In the genomic region with DNA sequence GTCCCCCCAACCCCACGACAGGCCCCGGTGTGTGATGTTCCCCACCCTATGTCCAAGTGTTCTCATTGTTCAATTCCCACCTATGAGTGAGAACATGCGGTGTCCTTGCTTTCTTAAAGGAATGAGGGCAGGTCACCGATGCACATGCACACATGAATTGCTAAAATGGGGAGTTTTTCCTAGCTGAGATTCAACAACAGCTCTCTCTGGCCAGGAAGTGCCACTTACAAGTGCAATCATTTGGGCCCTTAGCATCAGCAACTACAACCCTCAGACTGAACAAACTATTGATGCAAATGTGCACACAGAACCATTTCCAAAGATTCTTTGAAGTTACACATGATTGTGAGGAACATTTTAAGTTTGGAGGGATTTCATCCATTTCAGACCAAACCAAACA, we compare ENCODE assay signal across 20 cellular contexts.
A peak's percentile ranks its signal among the peaks of the same experiment; 100 is the strongest.
DNase-seq lines count a peak whose midpoint lies in the region; ATAC-seq and TF ChIP-seq lines count a peak whose summit lies in the region.
"Had no signal": no experiment of that assay in that cellular context is flagged by ENCODE, and none has a peak within 500 bp of the region (broad histone marks: within the 10 kb centered on the region; RNA-seq: fewer than 3 reads in every experiment).

No MANE protein-coding gene starts in this region.

- H3K9me3 Mint-ChIP-seq in Calu3 (ENCODE audit: low read depth, unreplicated experiment): no peaks in the 10 kb centered on the region
- H3K9me3 Mint-ChIP-seq in stimulated activated memory B cell treated with anti-CD40 and anti-IgM and Interleukin-4, amounts not matched to agents 10 μg/mL and 1 μg/mL and 100 μg/mL, for 72 hours: no peaks in the 10 kb centered on the region
- H3K9me3 Mint-ChIP-seq: CD4-positive, CD25-positive, alpha-beta regulatory T cell; HFFc6 had no signal

- H3K27me3 ChIP-seq in colonic mucosa: no peaks in the 10 kb centered on the region
- H3K27me3 ChIP-seq: BE2C had no signal

- no peaks in the 10 kb centered on the region for H3K36me3 Mint-ChIP-seq in Calu3 (ENCODE audit: insufficient read depth, unreplicated experiment)
- no peaks in the 10 kb centered on the region for H3K36me3 Mint-ChIP-seq in stimulated activated memory B cell treated with anti-CD40 and anti-IgM and Interleukin-4, amounts not matched to agents 10 μg/mL and 1 μg/mL and 100 μg/mL, for 72 hours
- H3K36me3 Mint-ChIP-seq: CD4-positive, CD25-positive, alpha-beta regulatory T cell had no signal

- H3K27me3 Mint-ChIP-seq in Calu3 (ENCODE audit: unreplicated experiment): no peaks in the 10 kb centered on the region
- no peaks in the 10 kb centered on the region for H3K27me3 Mint-ChIP-seq in stimulated activated memory B cell treated with anti-CD40 and anti-IgM and Interleukin-4, amounts not matched to agents 10 μg/mL and 1 μg/mL and 100 μg/mL, for 72 hours

- no peak for DNase-seq in Calu3
- no peak for DNase-seq in colonic mucosa
- no peak for DNase-seq in mucosa of descending colon
- DNase-seq in globus pallidus (ENCODE audit: low spot score): no peak
- DNase-seq in SW 1271 (lab: John Stamatoyannopoulos, UW): no peak
- DNase-seq in 8988T: no peak
- DNase-seq: ACHN; BE2C; C1 segment of cervical spinal cord; Caco-2; CD4-positive, CD25-positive, alpha-beta regulatory T cell; DMS153; DND-41; EL; GOT3; H7; HFFc6 had no signal

- peak overlapping the region; percentile 85 for H3K27ac Mint-ChIP-seq in Calu3 (ENCODE audit: unreplicated experiment)
- H3K27ac Mint-ChIP-seq in stimulated activated memory B cell treated with anti-CD40 and anti-IgM and Interleukin-4, amounts not matched to agents 10 μg/mL and 1 μg/mL and 100 μg/mL, for 72 hours: no peak overlapping the region
- H3K27ac Mint-ChIP-seq: CD4-positive, CD25-positive, alpha-beta regulatory T cell; HFFc6 had no signal

- no peak overlapping the region for H3K9ac ChIP-seq in colonic mucosa (ENCODE audit: low read depth in 2 of 2, low read length in 2 of 2)

- H3K4me3 Mint-ChIP-seq in Calu3 (ENCODE audit: low read depth, unreplicated experiment): no peak overlapping the region
- H3K4me3 Mint-ChIP-seq in stimulated activated memory B cell treated with anti-CD40 and anti-IgM and Interleukin-4, amounts not matched to agents 10 μg/mL and 1 μg/mL and 100 μg/mL, for 72 hours: no peak overlapping the region
- H3K4me3 Mint-ChIP-seq: CD4-positive, CD25-positive, alpha-beta regulatory T cell; HFFc6 had no signal

- H3K27ac ChIP-seq in colonic mucosa: peak overlapping the region; percentile 63

- ATAC-seq in mucosa of descending colon: peak; percentile 35
- peak; percentile 41 for ATAC-seq in stimulated activated memory B cell treated with anti-CD40 and anti-IgM and Interleukin-4, amounts not matched to agents 10 μg/mL and 1 μg/mL and 100 μg/mL, for 72 hours
- ATAC-seq: GM12878, HCT116 had no signal

- H3K4me1 Mint-ChIP-seq in Calu3 (ENCODE audit: low read depth, unreplicated experiment): peaks cover 25% of the 10 kb centered on the region
- no peaks in the 10 kb centered on the region for H3K4me1 Mint-ChIP-seq in stimulated activated memory B cell treated with anti-CD40 and anti-IgM and Interleukin-4, amounts not matched to agents 10 μg/mL and 1 μg/mL and 100 μg/mL, for 72 hours
- H3K4me1 Mint-ChIP-seq: CD4-positive, CD25-positive, alpha-beta regulatory T cell had no signal

- TF ChIP-seq CTCF in Calu3 (IDR thresholded peaks at IDR 0.05; ENCODE audit: unreplicated experiment): no peak
- no peak for TF ChIP-seq CTCF in colonic mucosa (IDR thresholded peaks at IDR 0.05)
- TF ChIP-seq CTCF in mucosa of descending colon (IDR thresholded peaks at IDR 0.05): no peak

- H3K4me3 ChIP-seq in colonic mucosa (no peak overlapping the region), mucosa of descending colon (no peak overlapping the region)
- H3K4me3 ChIP-seq: GM12878 had no signal

- CTCF ChIA-PET in Calu3 (lab: Charles Lee): no interaction called here

- H3K4me1 ChIP-seq in colonic mucosa (no peaks in the 10 kb centered on the region), mucosa of descending colon (ENCODE audit: low read depth) (peaks cover 15% of the 10 kb centered on the region)
- H3K4me1 ChIP-seq: Caco-2 had no signal

- BruUV-seq in Calu3 (replicated peaks; lab: Mats Ljungman, UMichigan): no TSS peak

- intact Hi-C loops in Calu3 (cut with micrococcal nuclease; ENCODE audit: unreplicated experiment): loop anchor here (5.0 kb wide), 1 partner anchor 51 kb away; no protein-coding TSS in a partner anchor
- intact Hi-C loops in colonic mucosa (cut with DNase I): no loop called here
- intact Hi-C loops in mucosa of descending colon (cut with DNase I, micrococcal nuclease): no loop called here

- H3K9me3 ChIP-seq in colonic mucosa: no peaks in the 10 kb centered on the region
- no peaks in the 10 kb centered on the region for H3K9me3 ChIP-seq in mucosa of descending colon
- H3K9me3 ChIP-seq: BE2C, Caco-2 had no signal

- no peaks in the 10 kb centered on the region for H3K36me3 ChIP-seq in colonic mucosa
- H3K36me3 ChIP-seq in mucosa of descending colon (ENCODE audit: low read depth): no peaks in the 10 kb centered on the region
- H3K36me3 ChIP-seq: BE2C had no signal
